In the genomic region with DNA sequence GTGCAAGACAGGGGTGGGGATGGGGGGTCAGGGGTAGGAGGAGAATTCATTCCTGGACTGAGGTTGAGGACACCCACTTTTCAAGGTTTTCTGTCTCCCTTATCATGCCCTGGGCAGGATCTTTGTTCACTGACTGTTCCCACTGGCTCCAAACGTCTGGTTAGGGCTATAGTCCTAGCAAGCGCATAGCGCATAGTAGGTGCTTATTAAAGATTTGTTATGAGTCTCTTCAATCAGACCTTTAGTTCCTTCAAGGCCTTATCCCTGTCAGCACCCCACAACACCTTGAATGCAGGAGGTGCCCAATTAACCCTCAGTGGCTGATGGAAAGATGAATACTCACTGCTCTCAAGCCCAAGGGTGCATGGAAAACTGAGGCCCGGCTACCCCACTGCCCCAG, we compare ENCODE assay signal across 9 cellular contexts.
DNase-seq lines count a peak whose midpoint lies in the region; ATAC-seq, FAIRE-seq and TF ChIP-seq lines count a peak whose summit lies in the region.
"Had no signal": no experiment of that assay in that cellular context is flagged by ENCODE, and none has a peak within 500 bp of the region (broad histone marks: within the 10 kb centered on the region; RNA-seq: fewer than 3 reads in every experiment).

No MANE protein-coding gene starts in this region.

- intact Hi-C loops in activated naive CD4-positive, alpha-beta T cell treated with anti-CD3 and anti-CD28 coated beads for 36 hours (cut with micrococcal nuclease): no loop called here
- intact Hi-C loops in GM12878 (cut with micrococcal nuclease; ENCODE audit: unreplicated experiment): no loop called here
- intact Hi-C loops in tibial artery (cut with DNase I; ENCODE audit: low total_unique reads): no loop called here

- H3K36me3 ChIP-seq in GM12878 (ENCODE audit: control insufficient read depth in 2 of 2, insufficient read depth in 2 of 2, low read length in 1 of 2): peaks cover 5 to 11% of the 10 kb centered on the region in 2 experiments; a peak in 3 of 4 replicates
- H3K36me3 ChIP-seq in mesodermal cell (ENCODE audit: control insufficient read depth, insufficient read depth, low read length): peaks cover 37% of the 10 kb centered on the region
- H3K36me3 ChIP-seq in tibial artery: no peaks in the 10 kb centered on the region

- SMC1A ChIA-PET in GM12878 (lab: Charles Lee; ENCODE audit: uncharacterized antibody, unreplicated experiment): interaction anchor here (1.4 kb wide), 1 partner anchor 9 kb away, joined by 3 read pairs; no protein-coding TSS in a partner anchor

- H2AFZ ChIP-seq in GM12878 (ENCODE audit: control insufficient read depth, low read depth, low read length): no peak overlapping the region

- POLR2A ChIA-PET in GM12878 (lab: Charles Lee): interaction anchor here (1.0 to 3.1 kb wide), 2 partner anchors 12 to 15 kb away, joined by 3 to 16 read pairs; no protein-coding TSS in a partner anchor

- H3K9ac ChIP-seq in GM12878 (ENCODE audit: control insufficient read depth, insufficient read depth, low read length): peak overlapping the region; percentile 11; the same call in 1 of the 2 replicates

- no peaks in the 10 kb centered on the region for H4K20me1 ChIP-seq in GM12878 (ENCODE audit: control insufficient read depth, insufficient read depth)

- CTCF ChIA-PET in activated naive CD4-positive, alpha-beta T cell treated with anti-CD3 and anti-CD28 coated beads for 36 hours (lab: Charles Lee): interaction anchor here (0.7 to 1.3 kb wide), 3 partner anchors 9 to 211 kb away, joined by 3 to 13 read pairs (median 3); no protein-coding TSS in a partner anchor
- CTCF ChIA-PET in GM12878 (lab: Yijun Ruan, JAX): interaction anchor here (2.9 to 3.2 kb wide), 2 partner anchors 11 kb away, joined by 22 to 41 read pairs; no protein-coding TSS in a partner anchor

- H3K27me3 ChIP-seq in GM12878 (replicated peaks in 1 of 2; ENCODE audit: control insufficient read depth in 2 of 2, insufficient read depth in 2 of 2, low read length in 1 of 2) (no peaks in the 10 kb centered on the region), tibial artery (no peaks in the 10 kb centered on the region)

- H3K27ac ChIP-seq in GM12878 (ENCODE audit: control insufficient read depth, insufficient read depth) (peak overlapping the region; percentile 73), mesodermal cell (ENCODE audit: low read depth, low read length, severe bottlenecking) (peak overlapping the region; percentile 93), tibial artery (peak overlapping the region; percentile 39 to 62)

- peak overlapping the region; percentile 87 for H3K27ac Mint-ChIP-seq in activated naive CD4-positive, alpha-beta T cell treated with anti-CD3 and anti-CD28 coated beads for 36 hours

- peaks cover 47% of the 10 kb centered on the region for H3K79me2 ChIP-seq in GM12878 (ENCODE audit: control insufficient read depth, insufficient read depth, low read length)

- no peaks in the 10 kb centered on the region for H3K9me3 Mint-ChIP-seq in activated naive CD4-positive, alpha-beta T cell treated with anti-CD3 and anti-CD28 coated beads for 36 hours

- in situ Hi-C loops in GM12878 (cut with MboI): no loop called here

- RAD21 ChIA-PET in GM12878 (lab: Charles Lee; ENCODE audit: unreplicated experiment): no interaction called here

- TF ChIP-seq RAD21 in GM12878 (IDR thresholded peaks at IDR 0.05; ENCODE audit: insufficient read depth, low read depth, low read length): no peak

- no peak for DNase-seq in activated naive CD4-positive, alpha-beta T cell treated with anti-CD3 and anti-CD28 coated beads for 36 hours
- DNase-seq in activated naive CD4-positive, alpha-beta T cell (lab: John Stamatoyannopoulos, UW): no peak
- no peak for DNase-seq in GM12878 (ENCODE audit: low read depth, low spot score)
- DNase-seq in tibial artery: no peak
- no peak for DNase-seq in NCI-H446 (lab: John Stamatoyannopoulos, UW)
- DNase-seq: NCI-H187 treated with DMSO at 0.1 percent for 48 hours had no signal

- FAIRE-seq in GM12878 (lab: Jason Lieb, UNC): no peak

- 62% methylated on average over 4 of the region's 4 CpGs for WGBS in GM12878 (ENCODE audit: insufficient coverage, insufficient replicate concordance, low lambda C conversion rate, missing lambda C conversion rate)
- WGBS in mesodermal cell (ENCODE audit: insufficient coverage in 2 of 2), 2 experiments: 93 to 100% methylated on average over 1 to 4 of the region's 4 CpGs

- H3K27me3 Mint-ChIP-seq in activated naive CD4-positive, alpha-beta T cell treated with anti-CD3 and anti-CD28 coated beads for 36 hours (ENCODE audit: low read depth): no peaks in the 10 kb centered on the region

- H3K36me3 Mint-ChIP-seq in activated naive CD4-positive, alpha-beta T cell treated with anti-CD3 and anti-CD28 coated beads for 36 hours (ENCODE audit: low read depth): no peaks in the 10 kb centered on the region

- H3K4me3 ChIP-seq in GM12878 (peak overlapping the region; percentile 49), mesodermal cell (ENCODE audit: extremely low read depth, insufficient read depth, low read length, poor library complexity, severe bottlenecking) (no peak overlapping the region), tibial artery (peak overlapping the region in 1 of 2 donors; percentile 26)

- H3K4me1 ChIP-seq in GM12878 (ENCODE audit: control insufficient read depth, insufficient read depth, low read length) (peaks cover 25% of the 10 kb centered on the region), mesodermal cell (ENCODE audit: control insufficient read depth, insufficient read depth, low read length, poor library complexity, severe bottlenecking) (peaks cover 32% of the 10 kb centered on the region), tibial artery (peaks cover 0 to 19% (median 7%) of the 10 kb centered on the region in 4 donors)

- H3K9me3 ChIP-seq in GM12878 (replicated peaks; ENCODE audit: control insufficient read depth, insufficient read depth, low read length) (no peaks in the 10 kb centered on the region), mesodermal cell (ENCODE audit: control insufficient read depth, low read length) (no peaks in the 10 kb centered on the region), tibial artery (no peaks in the 10 kb centered on the region)

- TF ChIP-seq CTCF in GM12878 (IDR thresholded peaks at IDR 0.05 in 2 of 3, conservative IDR thresholded peaks at IDR 0.05 in 1 of 3; ENCODE audit: control insufficient read depth in 2 of 3, extremely low read depth in 1 of 3, insufficient read depth in 1 of 3, low read depth in 3 of 3, low read length in 3 of 3) (no peak), tibial artery (IDR thresholded peaks at IDR 0.05) (no peak)

- TF ChIP-seq POLR2A in GM12878 (IDR thresholded peaks at IDR 0.05; ENCODE audit: low read depth, low read length): no peak

- peak overlapping the region; percentile 77; the same call in 1 of the 2 replicates for H3K4me2 ChIP-seq in GM12878 (ENCODE audit: control insufficient read depth, insufficient read depth)

- H3K4me1 Mint-ChIP-seq in activated naive CD4-positive, alpha-beta T cell treated with anti-CD3 and anti-CD28 coated beads for 36 hours (ENCODE audit: low read depth): peaks cover 16% of the 10 kb centered on the region

- BruUV-seq in GM12878 (replicated peaks; lab: Mats Ljungman, UMichigan): TSS peak; percentile 31

- peak overlapping the region; percentile 79 for H3K4me3 Mint-ChIP-seq in activated naive CD4-positive, alpha-beta T cell treated with anti-CD3 and anti-CD28 coated beads for 36 hours

- ATAC-seq in GM12878: no peak
- ATAC-seq in HG03108 (IDR thresholded peaks at IDR 0.05; ENCODE audit: unreplicated experiment): no peak
- ATAC-seq in GM21526 (IDR thresholded peaks at IDR 0.05; ENCODE audit: low FRiP score, unreplicated experiment): no peak

- no peak for TF ChIP-seq EP300 in GM12878 (IDR thresholded peaks at IDR 0.05; ENCODE audit: borderline replicate concordance in 1 of 2, control insufficient read depth in 1 of 2, low read depth in 2 of 2, low read length in 2 of 2)

TF ChIP-seq in GM12878, 131 proteins besides CTCF, POLR2A, EP300 and RAD21:
- no peak for TF ChIP-seq POU2F2 (IDR thresholded peaks at IDR 0.05; ENCODE audit: borderline replicate concordance, low read depth, low read length)
- TF ChIP-seq DPF2 (IDR thresholded peaks at IDR 0.05): peak; percentile 69; the same call in 1 of the 2 replicates
